Comparison of ENCODE assay signal across 17 cellular contexts in the genomic region with DNA sequence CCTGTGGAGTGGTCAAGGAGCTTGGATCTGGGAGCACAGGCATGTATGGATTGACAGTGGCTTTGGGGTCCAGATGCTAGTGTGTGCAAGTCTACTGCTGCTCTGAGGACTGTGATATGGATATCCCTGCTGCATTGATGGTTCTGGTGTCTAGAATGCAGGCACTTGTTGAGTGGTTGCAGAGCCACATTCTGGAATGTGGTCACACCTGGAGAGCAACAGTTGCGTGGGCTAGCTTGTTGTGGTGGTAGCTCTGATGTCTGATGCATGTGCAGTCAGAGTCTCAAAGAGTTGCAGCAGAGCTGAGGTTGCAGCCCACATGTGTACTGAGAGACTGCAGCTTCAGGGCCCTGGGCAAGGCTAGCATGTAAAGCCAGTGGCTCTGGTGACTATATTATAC. TPM values are rescaled to one million over a fixed set of nuclear protein-coding genes. Genes with fewer than 3 reads are reported as not detected.
DNase-seq lines count a peak whose midpoint lies in the region; ATAC-seq and TF ChIP-seq lines count a peak whose summit lies in the region.
"Had no signal": no experiment of that assay in that cellular context is flagged by ENCODE, and none has a peak within 500 bp of the region (broad histone marks: within the 10 kb centered on the region; RNA-seq: fewer than 3 reads in every experiment).

No MANE protein-coding gene starts in this region.

- no peak for TF ChIP-seq RAD21 in IMR-90 (IDR thresholded peaks at IDR 0.05; ENCODE audit: low read length)

- H2BK20ac ChIP-seq in IMR-90 (ENCODE audit: low read depth, low read length) = no peak overlapping the region

- H3K27me3 Mint-ChIP-seq in CD4-positive, CD25-positive, alpha-beta regulatory T cell = no peaks in the 10 kb centered on the region
- H3K27me3 Mint-ChIP-seq in type B pancreatic cell = no peaks in the 10 kb centered on the region

- no peak overlapping the region for H2BK120ac ChIP-seq in IMR-90 (ENCODE audit: low read depth, low read length)

- TF ChIP-seq POLR2A in IMR-90 (IDR thresholded peaks at IDR 0.05; ENCODE audit: low read depth, low read length) (no peak), erythroblast (IDR thresholded peaks at IDR 0.05; ENCODE audit: low read length) (no peak), vagina (IDR thresholded peaks at IDR 0.05) (no peak)

- no peak overlapping the region for H3K18ac ChIP-seq in IMR-90 (ENCODE audit: low read depth, low read length)

- no peak overlapping the region for H3K27ac ChIP-seq in CD4-positive, CD25-positive, alpha-beta regulatory T cell (ENCODE audit: insufficient read depth, low read length, poor library complexity, severe bottlenecking)
- H3K27ac ChIP-seq in IMR-90 (ENCODE audit: insufficient read depth, low read length) = no peak overlapping the region
- H3K27ac ChIP-seq in vagina = no peak overlapping the region
- H3K27ac ChIP-seq: BLaER1 had no signal

- H4K8ac ChIP-seq in IMR-90 (ENCODE audit: low read depth in 2 of 2, low read length in 2 of 2) = no peak overlapping the region

- peaks cover 9% of the 10 kb centered on the region; the same call in 1 of the 2 replicates for H3K9me1 ChIP-seq in IMR-90 (ENCODE audit: insufficient read depth, low read length)

- no peak overlapping the region for H4K91ac ChIP-seq in IMR-90 (ENCODE audit: insufficient read depth, low read depth, low read length)

- in situ Hi-C loops in IMR-90 (cut with MboI; ENCODE audit: low sequenced_read_pairs) = no loop called here

- H3K36me3 ChIP-seq in CD4-positive, CD25-positive, alpha-beta regulatory T cell (ENCODE audit: control insufficient read depth, insufficient read depth, low read length) = peaks cover 21% of the 10 kb centered on the region
- H3K36me3 ChIP-seq in IMR-90 (ENCODE audit: control insufficient read depth, insufficient read depth, low read length) = no peaks in the 10 kb centered on the region
- peaks cover 0 to 10% of the 10 kb centered on the region in 2 donors for H3K36me3 ChIP-seq in vagina

- no peaks in the 10 kb centered on the region for H3K27me3 ChIP-seq in CD4-positive, CD25-positive, alpha-beta regulatory T cell (ENCODE audit: control insufficient read depth, insufficient read depth, low read length)
- no peaks in the 10 kb centered on the region for H3K27me3 ChIP-seq in IMR-90 (ENCODE audit: control insufficient read depth, insufficient read depth, low read length)
- no peaks in the 10 kb centered on the region for H3K27me3 ChIP-seq in vagina
- H3K27me3 ChIP-seq: BLaER1 had no signal

- peaks cover 12 to 46% (median 30%) of the 10 kb centered on the region in 4 donors for H3K4me1 Mint-ChIP-seq in CD4-positive, CD25-positive, alpha-beta regulatory T cell
- H3K4me1 Mint-ChIP-seq in type B pancreatic cell (ENCODE audit: unreplicated experiment) = no peaks in the 10 kb centered on the region
- H3K4me1 Mint-ChIP-seq: CD14-positive monocyte had no signal

- no peak overlapping the region for H2AK5ac ChIP-seq in IMR-90 (ENCODE audit: low read depth, low read length)

- peaks cover 0 to 23% (median 6%) of the 10 kb centered on the region in 7 donors for H3K9me3 Mint-ChIP-seq in CD4-positive, CD25-positive, alpha-beta regulatory T cell
- H3K9me3 Mint-ChIP-seq in type B pancreatic cell = peaks cover 15% of the 10 kb centered on the region

- peak overlapping the region; percentile 70 to 79 (median 73) for H3K27ac Mint-ChIP-seq in CD4-positive, CD25-positive, alpha-beta regulatory T cell
- peak overlapping the region; percentile 70 for H3K27ac Mint-ChIP-seq in type B pancreatic cell

- dilution Hi-C loops in IMR-90 (cut with HindIII; ENCODE audit: low sequenced_read_pairs, unreplicated experiment) = no loop called here

- H3K56ac ChIP-seq in IMR-90 (ENCODE audit: extremely low read depth, insufficient read depth, low read length) = no peak overlapping the region

- no peak overlapping the region for H2BK5ac ChIP-seq in IMR-90 (ENCODE audit: low read depth, low read length, poor library complexity, severe bottlenecking)

- peaks cover 2 to 6% of the 10 kb centered on the region in 2 experiments; a peak in 2 of 4 replicates for H3K79me1 ChIP-seq in IMR-90 (ENCODE audit: low read depth in 1 of 2, low read length in 2 of 2)

- H3K4me3 ChIP-seq in CD4-positive, CD25-positive, alpha-beta regulatory T cell (ENCODE audit: low read depth, low read length) = no peak overlapping the region
- no peak overlapping the region for H3K4me3 ChIP-seq in IMR-90 (ENCODE audit: insufficient read depth, low read depth, low read length)
- H3K4me3 ChIP-seq in vagina = no peak overlapping the region
- H3K4me3 ChIP-seq: BLaER1 had no signal

- no peak overlapping the region for H2AFZ ChIP-seq in IMR-90 (replicated peaks; ENCODE audit: low read length, poor library complexity)

- TF ChIP-seq CTCF in IMR-90 (conservative IDR thresholded peaks at IDR 0.05; ENCODE audit: low read depth, low read length) = no peak
- no peak for TF ChIP-seq CTCF in type B pancreatic cell (conservative IDR thresholded peaks at IDR 0.05)
- TF ChIP-seq CTCF in vagina (IDR thresholded peaks at IDR 0.05) = no peak

- peaks cover 72% of the 10 kb centered on the region for H3K36me3 Mint-ChIP-seq in CD4-positive, CD25-positive, alpha-beta regulatory T cell
- peaks cover 32% of the 10 kb centered on the region for H3K36me3 Mint-ChIP-seq in type B pancreatic cell

- 91% methylated on average over 1 of the region's 1 CpG; no CpG with 5 or more reads in 1 of the 2 experiments for WGBS in IMR-90 (ENCODE audit: extremely low coverage in 2 of 2, insufficient read length in 1 of 2), 2 experiments

- H4K5ac ChIP-seq in IMR-90 (ENCODE audit: low read depth, low read length) = no peak overlapping the region

- intact Hi-C loops in IMR-90 (cut with micrococcal nuclease) (no loop called here), vagina (cut with DNase I) (no loop called here)

- H3K4ac ChIP-seq in IMR-90 (ENCODE audit: low read depth, low read length) = no peak overlapping the region

- no peak overlapping the region for H3K9ac ChIP-seq in IMR-90 (ENCODE audit: low read depth, low read length)
- H3K9ac ChIP-seq: BLaER1 had no signal

- CTCF ChIA-PET in IMR-90 (lab: Yijun Ruan, JAX) = no interaction called here

- H3K4me2 ChIP-seq in IMR-90 (ENCODE audit: low read depth, low read length) = no peak overlapping the region
- H3K4me2 ChIP-seq: BLaER1 had no signal

- H3K23ac ChIP-seq in IMR-90 (ENCODE audit: low read depth, low read length) = no peak overlapping the region

- POLR2A ChIA-PET in IMR-90 (lab: Charles Lee; ENCODE audit: unreplicated experiment) = no interaction called here

- H2AK9ac ChIP-seq in IMR-90 (replicated peaks; ENCODE audit: low read depth, low read length, poor library complexity) = peak overlapping the region; percentile 28

- H4K20me1 ChIP-seq in IMR-90 (ENCODE audit: insufficient read depth, low read length) = no peaks in the 10 kb centered on the region
- H4K20me1 ChIP-seq: BLaER1 had no signal

- ATAC-seq in CD4-positive, CD25-positive, alpha-beta regulatory T cell (ENCODE audit: low read depth in 2 of 2) = no peak
- ATAC-seq in IMR-90 (ENCODE audit: low read depth) = no peak
- ATAC-seq: CD8-positive, alpha-beta T cell; HCT116 had no signal

- DNase-seq in CD4-positive, CD25-positive, alpha-beta regulatory T cell = no peak
- DNase-seq in IMR-90 = no peak
- peak; percentile 16 for DNase-seq in myocyte (ENCODE audit: low read depth)
- no peak for DNase-seq in type B pancreatic cell (ENCODE audit: extremely low spot score, unreplicated experiment)
- DNase-seq in erythroblast (lab: John Stamatoyannopoulos, UW) = no peak
- no peak for DNase-seq in activated CD4-positive, alpha-beta T cell treated with anti-CD3 and anti-CD28 coated beads, Interleukin-2, amount 50 U/mL, for 1 hour
- DNase-seq in vagina (ENCODE audit: extremely low spot score in 2 of 2) = no peak
- DNase-seq: 8988T; Calu3; CD8-positive, alpha-beta T cell; DMS79 treated with DMSO at 0.1 percent for 48 hours; GF-D8; GOT3; H7 had no signal

- no peaks in the 10 kb centered on the region for H3K4me1 ChIP-seq in CD4-positive, CD25-positive, alpha-beta regulatory T cell (ENCODE audit: control insufficient read depth, insufficient read depth, low read length, poor library complexity, severe bottlenecking)
- no peaks in the 10 kb centered on the region for H3K4me1 ChIP-seq in IMR-90 (ENCODE audit: control insufficient read depth, insufficient read depth, low read length)
- H3K4me1 ChIP-seq in vagina = no peaks in the 10 kb centered on the region
- H3K4me1 ChIP-seq: BLaER1 had no signal

- H2BK15ac ChIP-seq in IMR-90 (ENCODE audit: low read depth, low read length) = no peak overlapping the region

- H3K9me3 ChIP-seq in CD4-positive, CD25-positive, alpha-beta regulatory T cell (ENCODE audit: control insufficient read depth in 2 of 2, low read length in 2 of 2) = no peaks in the 10 kb centered on the region
- H3K9me3 ChIP-seq in IMR-90 (ENCODE audit: control insufficient read depth, insufficient read depth, low read length) = no peaks in the 10 kb centered on the region; the same call in 1 of the 2 replicates
- no peaks in the 10 kb centered on the region for H3K9me3 ChIP-seq in vagina

- no peak overlapping the region; the same call in 1 of the 2 replicates for H3K14ac ChIP-seq in IMR-90 (replicated peaks; ENCODE audit: low read depth, low read length)

- no TSS peak for BruUV-seq in IMR-90 (replicated peaks; lab: Mats Ljungman, UMichigan)

- peak overlapping the region in 1 of 4 donors; percentile 69 for H3K4me3 Mint-ChIP-seq in CD4-positive, CD25-positive, alpha-beta regulatory T cell
- H3K4me3 Mint-ChIP-seq in type B pancreatic cell = no peak overlapping the region
- H3K4me3 Mint-ChIP-seq: CD14-positive monocyte; CD8-positive, alpha-beta T cell had no signal

TF ChIP-seq in IMR-90, 13 proteins besides CTCF, POLR2A, EP300 and RAD21 (continues in another document):
- TF ChIP-seq NFE2L2 (IDR thresholded peaks at IDR 0.05; ENCODE audit: low read depth, low read length) = no peak
- TF ChIP-seq, protein P1, sequence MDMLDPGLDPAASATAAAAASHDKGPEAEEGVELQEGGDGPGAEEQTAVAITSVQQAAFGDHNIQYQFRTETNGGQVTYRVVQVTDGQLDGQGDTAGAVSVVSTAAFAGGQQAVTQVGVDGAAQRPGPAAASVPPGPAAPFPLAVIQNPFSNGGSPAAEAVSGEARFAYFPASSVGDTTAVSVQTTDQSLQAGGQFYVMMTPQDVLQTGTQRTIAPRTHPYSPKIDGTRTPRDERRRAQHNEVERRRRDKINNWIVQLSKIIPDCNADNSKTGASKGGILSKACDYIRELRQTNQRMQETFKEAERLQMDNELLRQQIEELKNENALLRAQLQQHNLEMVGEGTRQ (IDR thresholded peaks at IDR 0.05; ENCODE audit: low read depth, low read length) = no peak
- no peak for TF ChIP-seq RCOR1 (IDR thresholded peaks at IDR 0.05; ENCODE audit: insufficient replicate concordance, low read length)

RNA-seq across cellular contexts. Expression of gene CCDC7, which starts 43.2 kb away (rescaled TPM):
- total RNA-seq in CD4-positive, CD25-positive, alpha-beta regulatory T cell = 73.6 TPM
- polyA plus RNA-seq in CD4-positive, CD25-positive, alpha-beta regulatory T cell = 10 to 100 TPM in 3 of 4 donors, 1 to 10 TPM in 1; 6.8 to 33.4 (median 21.4) TPM
- total RNA-seq in IMR-90 (2012; rRNA removed) (3.9 and 4.3 TPM in 2 replicates), myocyte (9.4 and 17.4 TPM in 2 replicates), type B pancreatic cell (ENCODE audit: low replicate concordance) (5.6 and 9.0 TPM in 2 replicates), vagina (22.8 TPM)
- polyA plus RNA-seq in IMR-90 (2012; rRNA removed) = 0.37 and 0.74 TPM in 2 replicates
- polyA plus RNA-seq in IMR-90 (2012; cell fraction: cytosol; rRNA removed) = 0.05 and 0.10 TPM in 2 replicates
- polyA plus RNA-seq in IMR-90 (2012; cell fraction: nucleus; rRNA removed; ENCODE audit: low replicate concordance) = 0.33 and 1.6 TPM in 2 replicates
- polyA plus RNA-seq in myocyte (2012) = 1.6 TPM
